ENCODE assay signal across 8 cellular contexts in the genomic region with DNA sequence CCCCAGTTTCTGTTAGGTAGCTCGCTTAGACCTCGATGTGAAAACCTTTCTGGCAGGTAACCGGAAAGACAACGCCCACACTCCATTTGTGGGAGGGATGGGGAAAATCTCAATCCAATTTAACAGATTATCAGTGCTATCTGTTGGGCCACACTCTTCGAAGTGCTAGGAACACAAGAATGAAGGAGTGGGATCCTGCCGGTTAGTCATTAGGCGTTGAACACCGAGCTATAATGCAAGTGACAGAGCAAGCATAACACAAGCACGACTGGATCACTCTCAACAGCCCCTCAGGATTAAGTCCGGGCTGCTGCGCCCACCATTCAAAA. TPM values are rescaled to one million over a fixed set of nuclear protein-coding genes. Genes with fewer than 3 reads are reported as not detected.
DNase-seq lines count a peak whose midpoint lies in the region; ATAC-seq and TF ChIP-seq lines count a peak whose summit lies in the region.

No MANE protein-coding gene starts in this region.

- peak overlapping the region; percentile 59 for H3K9ac ChIP-seq in KMS-11

- peak overlapping the region; percentile 85 for H2AFZ ChIP-seq in KMS-11 (ENCODE audit: low read depth)

- no peaks in the 10 kb centered on the region for H3K36me3 ChIP-seq in KMS-11 (ENCODE audit: insufficient read depth)

- H3K27ac Mint-ChIP-seq in CD4-positive, alpha-beta T cell = peak overlapping the region; percentile 92
- no peak overlapping the region for H3K27ac Mint-ChIP-seq in nephron progenitor cell

- DNase-seq in CD4-positive, alpha-beta T cell = no peak
- DNase-seq in coronary artery (ENCODE audit: low spot score) (no peak), nephron progenitor cell (no peak), SK-N-DZ (ENCODE audit: low spot score) (no peak), cerebellum (ENCODE audit: low spot score) (no peak), EL (no peak)

- peak overlapping the region; percentile 87 for H3K4me3 ChIP-seq in KMS-11 (IDR thresholded peaks at IDR 0.05; ENCODE audit: insufficient read depth, low read depth, low read length)
- H3K4me3 ChIP-seq in coronary artery = peak overlapping the region; percentile 97

- H3K36me3 Mint-ChIP-seq in CD4-positive, alpha-beta T cell (ENCODE audit: low read depth) = peaks cover 50% of the 10 kb centered on the region
- H3K36me3 Mint-ChIP-seq in nephron progenitor cell (ENCODE audit: low read depth) = peaks cover 41% of the 10 kb centered on the region

- CTCF ChIA-PET in CD4-positive, alpha-beta T cell (lab: Charles Lee) = no interaction called here

- peaks cover 50% of the 10 kb centered on the region for H3K4me1 Mint-ChIP-seq in CD4-positive, alpha-beta T cell (ENCODE audit: low read depth)
- H3K4me1 Mint-ChIP-seq in nephron progenitor cell = peaks cover 49% of the 10 kb centered on the region

- peak overlapping the region; percentile 83 for H3K27ac ChIP-seq in CD4-positive, alpha-beta T cell (ENCODE audit: low read depth, low read length)
- H3K27ac ChIP-seq in KMS-11 (peak overlapping the region; percentile 47; the same call in 1 of the 2 replicates), coronary artery (peak overlapping the region; percentile 85 to 90)

- POLR2A ChIA-PET in CD4-positive, alpha-beta T cell (lab: Charles Lee) = interaction anchor here (0.6 to 3.5 kb wide), 15 partner anchors 34 to 1331 kb away, joined by 3 to 37 read pairs (median 3); a partner anchor contains a TSS

- no peaks in the 10 kb centered on the region for H3K9me3 Mint-ChIP-seq in CD4-positive, alpha-beta T cell
- peaks cover 12% of the 10 kb centered on the region for H3K9me3 Mint-ChIP-seq in nephron progenitor cell

- TF ChIP-seq CTCF in CD4-positive, alpha-beta T cell (IDR thresholded peaks at IDR 0.05) = no peak
- no peak for TF ChIP-seq CTCF in KMS-11 (conservative IDR thresholded peaks at IDR 0.05; ENCODE audit: low read depth, low read length)
- no peak for TF ChIP-seq CTCF in coronary artery (IDR thresholded peaks at IDR 0.05)
- no peak for TF ChIP-seq CTCF in nephron progenitor cell (IDR thresholded peaks at IDR 0.05)

- H4K20me1 ChIP-seq in KMS-11 (ENCODE audit: insufficient read depth) = no peaks in the 10 kb centered on the region

- peak; percentile 4 for ATAC-seq in CD4-positive, alpha-beta T cell (ENCODE audit: poor library complexity)
- no peak for ATAC-seq in GM19452 (IDR thresholded peaks at IDR 0.05; ENCODE audit: unreplicated experiment)

- H3K79me2 ChIP-seq in KMS-11 (ENCODE audit: insufficient read depth, low read depth) = peaks cover 27% of the 10 kb centered on the region

- no peaks in the 10 kb centered on the region for H3K27me3 ChIP-seq in CD4-positive, alpha-beta T cell (ENCODE audit: control insufficient read depth, insufficient read depth, low read length)
- no peaks in the 10 kb centered on the region for H3K27me3 ChIP-seq in KMS-11 (ENCODE audit: insufficient read depth, low read depth)

- peaks cover 4% of the 10 kb centered on the region for H3K27me3 Mint-ChIP-seq in CD4-positive, alpha-beta T cell
- no peaks in the 10 kb centered on the region for H3K27me3 Mint-ChIP-seq in nephron progenitor cell (ENCODE audit: low read depth, poor library complexity)

- no peaks in the 10 kb centered on the region for H3K9me3 ChIP-seq in CD4-positive, alpha-beta T cell (ENCODE audit: control insufficient read depth, low read length)

- H3K4me3 Mint-ChIP-seq in CD4-positive, alpha-beta T cell = peak overlapping the region; percentile 99
- peak overlapping the region; percentile 99 for H3K4me3 Mint-ChIP-seq in nephron progenitor cell

- intact Hi-C loops in CD4-positive, alpha-beta T cell (cut with DNase I, micrococcal nuclease) = loop anchor here (2.0 to 5.0 kb wide), 2 partner anchors 39 to 76 kb away; a partner anchor contains a TSS

- peak overlapping the region; percentile 93 for H3K4me2 ChIP-seq in KMS-11

- peaks cover 37% of the 10 kb centered on the region for H3K4me1 ChIP-seq in KMS-11 (ENCODE audit: low read depth, poor library complexity, severe bottlenecking)

RNA-seq across cellular contexts. Expression of a gene that starts 0.5 kb away (rescaled TPM):
- 10 to 100 TPM; 57.9 to 64.7 TPM for total RNA-seq in CD4-positive, alpha-beta T cell
- polyA plus RNA-seq in SK-N-DZ (2014; cell fraction: cytosol; rRNA removed) = 5.6 and 9.4 TPM in 2 replicates
- polyA plus RNA-seq in SK-N-DZ (2014; cell fraction: nucleus; rRNA removed) = 6.4 and 11.2 TPM in 2 replicates
- 14.4 TPM for total RNA-seq in cerebellum

RNA-seq across cellular contexts. Expression of a gene that starts 3.2 kb away (rescaled TPM):
- total RNA-seq in CD4-positive, alpha-beta T cell = not detected
- polyA plus RNA-seq in SK-N-DZ (2014; cell fraction: cytosol; rRNA removed) = 5.8 and 7.4 TPM in 2 replicates
- 13.8 and 13.9 TPM in 2 replicates for polyA plus RNA-seq in SK-N-DZ (2014; cell fraction: nucleus; rRNA removed)
- total RNA-seq in cerebellum = 12.8 TPM

RNA-seq across cellular contexts. Expression of a gene that starts 39.0 kb away (rescaled TPM):
- total RNA-seq in CD4-positive, alpha-beta T cell = 10 to 100 TPM; 39.0 to 41.5 TPM
- 105 and 117 TPM in 2 replicates for polyA plus RNA-seq in SK-N-DZ (2014; cell fraction: cytosol; rRNA removed)
- polyA plus RNA-seq in SK-N-DZ (2014; cell fraction: nucleus; rRNA removed) = 63.0 and 96.6 TPM in 2 replicates
- total RNA-seq in cerebellum = 75.5 TPM

RNA-seq across cellular contexts. Expression of a gene that starts 42.2 kb away (rescaled TPM):
- total RNA-seq in CD4-positive, alpha-beta T cell = 10 to 100 TPM; 43.4 to 44.5 TPM
- 60.1 and 64.1 TPM in 2 replicates for polyA plus RNA-seq in SK-N-DZ (2014; cell fraction: cytosol; rRNA removed)
- 56.9 and 68.7 TPM in 2 replicates for polyA plus RNA-seq in SK-N-DZ (2014; cell fraction: nucleus; rRNA removed)
- 39.9 TPM for total RNA-seq in cerebellum

Comparison
In these comparisons a context has a peak if more than half of its experiments do, and no peak if none do; other contexts are left out.
1. RNA of a gene that starts 3.2 kb away (total RNA-seq): 12.8 TPM in cerebellum (single experiment); not detected in CD4-positive, alpha-beta T cell; every median in the first group is over 10 times any median in the second.
2. Peak in every context shown above with its lines, with median percentiles within 50 percentile points of each other: H3K27ac ChIP-seq.